11 cellular contexts compared by ENCODE assay signal in genomic region chr2:159710601-159711180, GRCh38. TPM values are rescaled to one million over a fixed set of nuclear protein-coding genes. Genes with fewer than 3 reads are reported as not detected.
A peak's percentile ranks its signal among the peaks of the same experiment; 100 is the strongest.
DNase-seq lines count a peak whose midpoint lies in the region; ATAC-seq, FAIRE-seq and TF ChIP-seq lines count a peak whose summit lies in the region.
"Had no signal": no experiment of that assay in that cellular context is flagged by ENCODE, and none has a peak within 500 bp of the region (broad histone marks: within the 10 kb centered on the region; RNA-seq: fewer than 3 reads in every experiment).

No MANE protein-coding gene starts in this region.

- TF ChIP-seq RAD21 in HepG2 (CRISPR knock-in tag; IDR thresholded peaks at IDR 0.05): no peak

- no peaks in the 10 kb centered on the region; a peak in 1 of 5 replicates for H3K27me3 ChIP-seq in HepG2 (ENCODE audit: control insufficient read depth in 1 of 2, insufficient read depth in 2 of 2, low read length in 2 of 2)
- H3K27me3 ChIP-seq in right lobe of liver: no peaks in the 10 kb centered on the region
- H3K27me3 ChIP-seq in spleen (replicated peaks in 1 of 7): no peaks in the 10 kb centered on the region

- in situ Hi-C loops in HepG2 (cut with HindIII; ENCODE audit: extremely low pct_ligation_motif_present, low pct_unique_long_range_greater_than_20kb): no loop called here

- POLR2A ChIA-PET in HepG2 (lab: Yijun Ruan, JAX): no interaction called here

- H3K79me2 ChIP-seq in HepG2 (ENCODE audit: insufficient read depth, low read length): peaks cover 34% of the 10 kb centered on the region

- H3K4me1 Mint-ChIP-seq in type B pancreatic cell (ENCODE audit: unreplicated experiment): peaks cover 25% of the 10 kb centered on the region

- H3K9me3 ChIP-seq in HepG2 (ENCODE audit: low read length): no peaks in the 10 kb centered on the region
- H3K9me3 ChIP-seq in right lobe of liver: no peaks in the 10 kb centered on the region
- H3K9me3 ChIP-seq in spleen: no peaks in the 10 kb centered on the region

- peaks cover 12% of the 10 kb centered on the region for H3K36me3 Mint-ChIP-seq in type B pancreatic cell

- intact Hi-C loops in HepG2 (cut with micrococcal nuclease; ENCODE audit: unreplicated experiment): loop anchor here (5.0 to 10.0 kb wide), 2 partner anchors 87 to 326 kb away; partner anchors contain the start of gene CD302
- intact Hi-C loops in right lobe of liver (cut with DNase I): loop anchor here in 1 of 2 donors (10.0 kb wide), 1 partner anchor 96 kb away; the partner anchor contains the start of gene BAZ2B
- intact Hi-C loops in spleen (cut with DNase I; ENCODE audit: low total_unique reads): no loop called here

- TF ChIP-seq POLR2A in HepG2 (IDR thresholded peaks at IDR 0.05; ENCODE audit: insufficient read depth in 1 of 2, low read depth in 2 of 2, low read length in 2 of 2) (no peak), right lobe of liver (IDR thresholded peaks at IDR 0.05) (no peak), spleen (IDR thresholded peaks at IDR 0.05) (no peak)

- H3K4me3 Mint-ChIP-seq in type B pancreatic cell: peak overlapping the region; percentile 75

- ATAC-seq in HepG2 (no peak), right lobe of liver (no peak)
- ATAC-seq: activated T-cell treated with anti-CD3 and anti-CD28 coated beads, Interleukin-2, amount 50 U/mL, for 4 hours; stimulated activated effector memory CD8-positive, alpha-beta T cell treated with anti-CD3 and anti-CD28 coated beads, Interleukin-12 subunit alpha, Interleukin-12 subunit beta, amount 100 ng/mL, for 72 hours had no signal

- 86% methylated on average over 5 of the region's 5 CpGs for WGBS in HepG2 (ENCODE audit: low lambda C conversion rate)
- WGBS in right lobe of liver (ENCODE audit: insufficient coverage, low coverage, low lambda C conversion rate, missing lambda C conversion rate): 66% methylated on average over 5 of the region's 5 CpGs
- 49 to 65% (median 53%) methylated on average over 5 of the region's 5 CpGs for WGBS in spleen, 5 donors

- H3K9me3 Mint-ChIP-seq in type B pancreatic cell: peaks cover 2% of the 10 kb centered on the region
- H3K9me3 Mint-ChIP-seq: activated T-cell treated with anti-CD3 and anti-CD28 coated beads, Interleukin-2, amount 50 U/mL, for 4 hours; stimulated activated effector memory CD8-positive, alpha-beta T cell treated with anti-CD3 and anti-CD28 coated beads, Interleukin-12 subunit alpha, Interleukin-12 subunit beta, amount 100 ng/mL, for 72 hours had no signal

- H3K27ac ChIP-seq in HepG2 (ENCODE audit: extremely low read length, insufficient read depth, low read length) (no peak overlapping the region), right lobe of liver (no peak overlapping the region), VCaP (peak overlapping the region; percentile 98), spleen (peak overlapping the region in 3 of 8 donors; percentile 98 to 100 (median 100))

- no peak overlapping the region for H2AFZ ChIP-seq in HepG2 (ENCODE audit: low read length)

- BruUV-seq in HepG2 (replicated peaks; lab: Mats Ljungman, UMichigan): no TSS peak

- peaks cover 28% of the 10 kb centered on the region for H4K20me1 ChIP-seq in HepG2 (ENCODE audit: insufficient read depth, low read length)

- H3K36me3 ChIP-seq in HepG2 (replicated peaks in 1 of 2; ENCODE audit: control insufficient read depth in 1 of 2, insufficient read depth in 2 of 2, low read length in 2 of 2) (peaks cover 4 to 7% of the 10 kb centered on the region in 2 experiments; a peak in 3 of 5 replicates), right lobe of liver (peaks cover 0 to 4% (median 2%) of the 10 kb centered on the region in 4 donors), spleen (peaks cover 0 to 16% (median 4%) of the 10 kb centered on the region in 6 donors)

- H3K9ac ChIP-seq in HepG2 (ENCODE audit: insufficient read depth, low read depth, low read length): 0 out of 2 replicates have a peak overlapping the region, but pooled peaks have one; percentile 6

- H3K4me1 ChIP-seq in HepG2 (ENCODE audit: insufficient read depth, low read length) (peaks cover 20% of the 10 kb centered on the region), right lobe of liver (peaks cover 0 to 20% (median 7%) of the 10 kb centered on the region in 4 donors), spleen (peaks cover 19 to 50% (median 41%) of the 10 kb centered on the region in 6 donors)

- CTCF ChIA-PET in HepG2 (lab: Yijun Ruan, JAX; ENCODE audit: low intra/inter-chr PET ratio, low total read pairs): no interaction called here

- H3K27ac Mint-ChIP-seq in type B pancreatic cell: peak overlapping the region; percentile 78

- no peaks in the 10 kb centered on the region for H3K27me3 Mint-ChIP-seq in type B pancreatic cell

- H3K4me2 ChIP-seq in HepG2 (ENCODE audit: low read depth, low read length): no peak overlapping the region

- TF ChIP-seq CTCF in HepG2 (CRISPR knock-in tag; IDR thresholded peaks at IDR 0.05) (no peak), right lobe of liver (IDR thresholded peaks at IDR 0.05) (no peak), VCaP (conservative IDR thresholded peaks at IDR 0.05) (no peak), fibroblast of pulmonary artery (IDR thresholded peaks at IDR 0.05; ENCODE audit: low read length, missing control alignments) (no peak), type B pancreatic cell (conservative IDR thresholded peaks at IDR 0.05) (no peak), spleen (IDR thresholded peaks at IDR 0.05 in 8 of 11, conservative IDR thresholded peaks at IDR 0.05 in 3 of 11) (no peak)

- no peak for FAIRE-seq in HepG2 (lab: Jason Lieb, UNC)

- TF ChIP-seq EP300 in HepG2 (IDR thresholded peaks at IDR 0.05; ENCODE audit: low read depth in 2 of 2, low read length in 2 of 2): no peak
- TF ChIP-seq EP300 in HepG2 (CRISPR knock-in tag; IDR thresholded peaks at IDR 0.05; ENCODE audit: borderline replicate concordance): no peak

- no peak overlapping the region for H3K4me3 ChIP-seq in HepG2 (replicated peaks in 1 of 3; ENCODE audit: insufficient read depth in 1 of 3, low read depth in 2 of 3, low read length in 3 of 3)
- no peak overlapping the region for H3K4me3 ChIP-seq in right lobe of liver
- H3K4me3 ChIP-seq in fibroblast of pulmonary artery (replicated peaks; ENCODE audit: low read depth, low read length): peak overlapping the region; percentile 93
- peak overlapping the region in 1 of 8 donors; percentile 78 for H3K4me3 ChIP-seq in spleen

- DNase-seq in HepG2 (ENCODE audit: low spot score) (no peak), right lobe of liver (no peak), fibroblast of pulmonary artery (ENCODE audit: low read depth) (peak; percentile 77), type B pancreatic cell (ENCODE audit: extremely low spot score, unreplicated experiment) (no peak), spleen (no peak), NCI-H345 treated with DMSO at 0.1 percent for 48 hours (lab: John Stamatoyannopoulos, UW; ENCODE audit: unreplicated experiment) (no peak), COR-L47 (lab: John Stamatoyannopoulos, UW) (no peak)
- DNase-seq: activated T-cell treated with anti-CD3 and anti-CD28 coated beads, Interleukin-2, amount 50 U/mL, for 4 hours; DMS153 had no signal

TF ChIP-seq in HepG2, 621 proteins besides CTCF, POLR2A, EP300 and RAD21 (continues in another document):
- TF ChIP-seq TOE1 (CRISPR knock-in tag; IDR thresholded peaks at IDR 0.05): no peak
- TF ChIP-seq ZNF770 (CRISPR knock-in tag; IDR thresholded peaks at IDR 0.05): no peak

RNA-seq across cellular contexts. Expression of gene MARCHF7, which starts 1.6 kb away (rescaled TPM):
- 88.5 and 156 TPM in 2 replicates for total RNA-seq in HepG2 (2016; rRNA removed; fragmentation: Illumina TruSeq; extraction: Trizol)
- total RNA-seq in HepG2 (2016; cell fraction: cytosol; rRNA removed; fragmentation: Illumina TruSeq; extraction: Trizol; ENCODE audit: low read depth): 27.0 and 32.4 TPM in 2 replicates
- 91.7 and 146 TPM in 2 replicates for total RNA-seq in HepG2 (2016; cell fraction: insoluble cytoplasmic fraction; rRNA removed; fragmentation: Illumina TruSeq; extraction: Trizol)
- total RNA-seq in HepG2 (2016; cell fraction: membrane; rRNA removed; fragmentation: Illumina TruSeq; extraction: Trizol): 57.4 and 74.7 TPM in 2 replicates
- total RNA-seq in HepG2 (2016; cell fraction: nucleus; rRNA removed; fragmentation: Illumina TruSeq; extraction: Trizol): 74.2 and 77.1 TPM in 2 replicates
- polyA plus RNA-seq in HepG2 (2011; rRNA removed): 32.8 and 33.2 TPM in 2 replicates
- polyA plus RNA-seq in HepG2 (2011; cell fraction: cytosol; rRNA removed): 13.5 and 21.8 TPM in 2 replicates
- 19.1 and 33.0 TPM in 2 replicates for polyA plus RNA-seq in HepG2 (2011; cell fraction: nucleus; rRNA removed)
- polyA plus RNA-seq in HepG2 (2012): 47.2 and 54.7 TPM in 2 replicates
- 3.1 and 4.7 TPM in 2 replicates for polyA plus RNA-seq in HepG2 (2016; cell fraction: cytosol; fragmentation: Illumina TruSeq; extraction: Trizol; ENCODE audit: low read depth)
- 124 and 129 TPM in 2 replicates for polyA plus RNA-seq in HepG2 (2016; cell fraction: insoluble cytoplasmic fraction; fragmentation: Illumina TruSeq; extraction: Trizol; ENCODE audit: low read depth)
- polyA plus RNA-seq in HepG2 (2016; cell fraction: membrane; fragmentation: Illumina TruSeq; extraction: Trizol; ENCODE audit: low read depth): 12.6 and 14.7 TPM in 2 replicates
- 114 and 121 TPM in 2 replicates for polyA plus RNA-seq in HepG2 (2016; cell fraction: nucleus; fragmentation: Illumina TruSeq; extraction: Trizol; ENCODE audit: insufficient read depth, low read depth)
- polyA minus RNA-seq in HepG2 (2011; rRNA and poly(A)+ RNA removed; ENCODE audit: low replicate concordance): 14.0 and 17.7 TPM in 2 replicates
- 43.7 and 49.3 TPM in 2 replicates for polyA minus RNA-seq in HepG2 (2011; cell fraction: cytosol; rRNA and poly(A)+ RNA removed)
- 104 and 120 TPM in 2 replicates for polyA minus RNA-seq in HepG2 (2011; cell fraction: nucleus; rRNA and poly(A)+ RNA removed)
- 10 to 100 TPM; 20.1 to 41.2 (median 29.8) TPM for total RNA-seq in right lobe of liver
- 96.1 and 104 TPM in 2 replicates for total RNA-seq in type B pancreatic cell (ENCODE audit: low replicate concordance)
- 100 to 1,000 TPM in 4 of 7 donors, 10 to 100 TPM in 3; 85.8 to 146 (median 103) TPM for total RNA-seq in spleen
- 10 to 100 TPM; 27.7 to 35.2 (median 34.4) TPM for polyA plus RNA-seq in spleen
